ENCODE assay signal across 13 cellular contexts in genomic region chr12:25694072-25694471, GRCh38.
DNase-seq lines count a peak whose midpoint lies in the region; ATAC-seq, FAIRE-seq and TF ChIP-seq lines count a peak whose summit lies in the region.
"Had no signal": no experiment of that assay in that cellular context is flagged by ENCODE, and none has a peak within 500 bp of the region (broad histone marks: within the 10 kb centered on the region; RNA-seq: fewer than 3 reads in every experiment).

No MANE protein-coding gene starts in this region.

- intact Hi-C loops in MCF 10A (cut with micrococcal nuclease) (no loop called here), breast epithelium (cut with DNase I; ENCODE audit: low total_unique reads) (no loop called here)

- no peak for TF ChIP-seq POLR2A in breast epithelium (IDR thresholded peaks at IDR 0.05)

- no peak overlapping the region for H3K27ac ChIP-seq in breast epithelium
- peak overlapping the region; percentile 68 for H3K27ac ChIP-seq in brain microvascular endothelial cell
- H3K27ac ChIP-seq in right atrium auricular region: no peak overlapping the region
- H3K27ac ChIP-seq: 22Rv1, body of pancreas, transverse colon had no signal

- H3K4me3 ChIP-seq in breast epithelium (no peak overlapping the region), brain microvascular endothelial cell (ENCODE audit: low read depth, low read length) (no peak overlapping the region), right atrium auricular region (no peak overlapping the region)
- H3K4me3 ChIP-seq: body of pancreas, transverse colon had no signal

- ATAC-seq in GM21515 (IDR thresholded peaks at IDR 0.05; ENCODE audit: unreplicated experiment): no peak
- ATAC-seq: body of pancreas; naive thymus-derived CD4-positive, alpha-beta T cell had no signal

- in situ Hi-C loops in brain microvascular endothelial cell (cut with HindIII; ENCODE audit: low pct_ligation_motif_present, low sequenced_read_pairs): no loop called here

- CTCF ChIA-PET in MCF 10A (lab: Yijun Ruan, JAX): no interaction called here

- DNase-seq in MCF 10A (ENCODE audit: unreplicated experiment) (peak; percentile 52), breast epithelium (ENCODE audit: low spot score in 2 of 2) (no peak), brain microvascular endothelial cell (peak; percentile 96), right atrium auricular region (ENCODE audit: low spot score) (peak; percentile 84), urothelium cell line (ENCODE audit: low spot score) (peak; percentile 62), NAMALWA (ENCODE audit: low spot score) (no peak)
- DNase-seq in activated CD4-positive, alpha-beta T cell treated with anti-CD3 and anti-CD28 coated beads, Interleukin-2, amount 50 U/mL, for 1 hour: no peak
- DNase-seq: GDM1; naive thymus-derived CD4-positive, alpha-beta T cell; transverse colon had no signal

- peak; percentile 86 for FAIRE-seq in urothelium cell line (lab: Jason Lieb, UNC)

- H3K36me3 ChIP-seq in breast epithelium (no peaks in the 10 kb centered on the region), brain microvascular endothelial cell (replicated peaks) (no peaks in the 10 kb centered on the region), right atrium auricular region (no peaks in the 10 kb centered on the region)
- H3K36me3 ChIP-seq: transverse colon had no signal

- H3K27me3 Mint-ChIP-seq in MCF 10A (ENCODE audit: insufficient read depth, unreplicated experiment): no peaks in the 10 kb centered on the region
- H3K27me3 Mint-ChIP-seq: naive thymus-derived CD4-positive, alpha-beta T cell had no signal

- POLR2A ChIA-PET in MCF 10A (lab: Yijun Ruan, JAX): interaction anchor here (0.6 to 1.2 kb wide), 4 partner anchors 14 to 261 kb away, joined by 3 read pairs; no protein-coding TSS in a partner anchor

- H3K27me3 ChIP-seq in breast epithelium (no peaks in the 10 kb centered on the region), brain microvascular endothelial cell (replicated peaks) (no peaks in the 10 kb centered on the region), right atrium auricular region (no peaks in the 10 kb centered on the region)
- H3K27me3 ChIP-seq: body of pancreas, transverse colon had no signal

- no peaks in the 10 kb centered on the region for H3K9me3 Mint-ChIP-seq in MCF 10A (ENCODE audit: unreplicated experiment)

- peaks cover 33% of the 10 kb centered on the region for H3K4me1 Mint-ChIP-seq in MCF 10A (ENCODE audit: insufficient read depth, unreplicated experiment)
- H3K4me1 Mint-ChIP-seq: naive thymus-derived CD4-positive, alpha-beta T cell had no signal

- no peak for TF ChIP-seq CTCF in MCF 10A (IDR thresholded peaks at IDR 0.05; ENCODE audit: unreplicated experiment)
- TF ChIP-seq CTCF in breast epithelium (IDR thresholded peaks at IDR 0.05): no peak
- TF ChIP-seq CTCF in brain microvascular endothelial cell (IDR thresholded peaks at IDR 0.05; ENCODE audit: low read depth, low read length, missing control alignments): no peak
- TF ChIP-seq CTCF in right atrium auricular region (IDR thresholded peaks at IDR 0.05): no peak

- no TSS peak for BruUV-seq in MCF 10A (replicated peaks; lab: Mats Ljungman, UMichigan)

- no peaks in the 10 kb centered on the region for H3K4me1 ChIP-seq in breast epithelium
- H3K4me1 ChIP-seq in right atrium auricular region: peaks cover 0 to 7% of the 10 kb centered on the region in 2 donors
- H3K4me1 ChIP-seq: body of pancreas, transverse colon had no signal

- H3K27ac Mint-ChIP-seq in MCF 10A (ENCODE audit: low read depth, unreplicated experiment): peak overlapping the region; percentile 83
- H3K27ac Mint-ChIP-seq: naive thymus-derived CD4-positive, alpha-beta T cell had no signal

- peak overlapping the region; percentile 36 for H3K4me3 Mint-ChIP-seq in MCF 10A (ENCODE audit: unreplicated experiment)
- H3K4me3 Mint-ChIP-seq: naive thymus-derived CD4-positive, alpha-beta T cell had no signal

- H3K9me3 ChIP-seq in breast epithelium (peaks cover 6% of the 10 kb centered on the region in 2 donors), right atrium auricular region (peaks cover 0 to 8% of the 10 kb centered on the region in 2 donors)
- H3K9me3 ChIP-seq: body of pancreas, transverse colon had no signal

- no peaks in the 10 kb centered on the region for H3K36me3 Mint-ChIP-seq in MCF 10A (ENCODE audit: insufficient read depth, unreplicated experiment)
- H3K36me3 Mint-ChIP-seq: naive thymus-derived CD4-positive, alpha-beta T cell had no signal

Comparison
In these comparisons a context has a peak if more than half of its experiments do, and no peak if none do; other contexts are left out.
1. DNase-seq: peak in MCF 10A (single experiment), brain microvascular endothelial cell (single experiment), right atrium auricular region (single experiment) and urothelium cell line (single experiment); none in breast epithelium (0 of 2), activated CD4-positive, alpha-beta T cell treated with anti-CD3 and anti-CD28 coated beads, Interleukin-2, amount 50 U/mL, for 1 hour (single experiment) and NAMALWA (single experiment).